Comparison of ENCODE assay signal across 23 cellular contexts in genomic region chr5:92081958-92082712, GRCh38.
DNase-seq lines count a peak whose midpoint lies in the region; ATAC-seq, FAIRE-seq and TF ChIP-seq lines count a peak whose summit lies in the region.
"Had no signal": no experiment of that assay in that cellular context is flagged by ENCODE, and none has a peak within 500 bp of the region (broad histone marks: within the 10 kb centered on the region; RNA-seq: fewer than 3 reads in every experiment).

No MANE protein-coding gene starts in this region.

- CTCF ChIA-PET in Panc1 (lab: Charles Lee) = no interaction called here

- H3K27ac Mint-ChIP-seq in type B pancreatic cell = no peak overlapping the region
- H3K27ac Mint-ChIP-seq: activated CD4-positive, alpha-beta T cell treated with anti-CD3 and anti-CD28 coated beads for 36 hours; CD4-positive, alpha-beta T cell; nephron progenitor cell had no signal

- intact Hi-C loops in Panc1 (cut with micrococcal nuclease; ENCODE audit: unreplicated experiment) (no loop called here), Right ventricle myocardium superior (cut with DNase I) (no loop called here)

- peak; percentile 67 for FAIRE-seq in H54 (lab: Jason Lieb, UNC)

- H3K36me3 ChIP-seq in Panc1 (ENCODE audit: control insufficient read depth, insufficient read depth, low read length) = no peaks in the 10 kb centered on the region
- H3K36me3 ChIP-seq in endocrine pancreas (ENCODE audit: control insufficient read depth, insufficient read depth, low read length) = no peaks in the 10 kb centered on the region
- H3K36me3 ChIP-seq: heart right ventricle, sigmoid colon had no signal

- H3K27ac ChIP-seq in Panc1 (ENCODE audit: low read length) = peak overlapping the region; percentile 58
- H3K27ac ChIP-seq: heart right ventricle, RWPE1, sigmoid colon had no signal

- H3K27me3 ChIP-seq in Panc1 (ENCODE audit: control insufficient read depth, insufficient read depth, low read length) (no peaks in the 10 kb centered on the region), endocrine pancreas (ENCODE audit: control insufficient read depth, insufficient read depth, low read length) (no peaks in the 10 kb centered on the region)
- H3K27me3 ChIP-seq: heart right ventricle, sigmoid colon had no signal

- H3K4me3 ChIP-seq in Panc1 (ENCODE audit: low read depth in 2 of 2, low read length in 2 of 2) = peak overlapping the region; percentile 7 to 38; a peak in 3 of 4 replicates
- H3K4me3 ChIP-seq in endocrine pancreas (ENCODE audit: control insufficient read depth, insufficient read depth, low read length) = peak overlapping the region; percentile 26
- H3K4me3 ChIP-seq: heart right ventricle, sigmoid colon had no signal

- H3K4me3 Mint-ChIP-seq in type B pancreatic cell = peak overlapping the region; percentile 30
- H3K4me3 Mint-ChIP-seq: activated CD4-positive, alpha-beta T cell treated with anti-CD3 and anti-CD28 coated beads for 36 hours; activated T-cell treated with anti-CD3 and anti-CD28 coated beads, Interleukin-2, amount 50 U/mL, for 4 hours; CD4-positive, alpha-beta T cell; nephron progenitor cell had no signal

- in situ Hi-C loops in Panc1 (cut with HindIII; ENCODE audit: low pct_unique_long_range_greater_than_20kb, low sequenced_read_pairs) = no loop called here

- no peaks in the 10 kb centered on the region for H3K27me3 Mint-ChIP-seq in type B pancreatic cell
- H3K27me3 Mint-ChIP-seq: activated CD4-positive, alpha-beta T cell treated with anti-CD3 and anti-CD28 coated beads for 36 hours; CD4-positive, alpha-beta T cell had no signal

- no peak overlapping the region for H3K9ac ChIP-seq in endocrine pancreas (ENCODE audit: control insufficient read depth, insufficient read depth, low read length)

- H3K4me1 ChIP-seq in Panc1 (ENCODE audit: control insufficient read depth, insufficient read depth, low read length) (peaks cover 6% of the 10 kb centered on the region), endocrine pancreas (ENCODE audit: control insufficient read depth, insufficient read depth, low read length) (no peaks in the 10 kb centered on the region)
- H3K4me1 ChIP-seq: heart right ventricle, sigmoid colon had no signal

- H3K36me3 Mint-ChIP-seq in type B pancreatic cell = no peaks in the 10 kb centered on the region

- ATAC-seq in Panc1 (peak; percentile 58; the same call in 1 of the 2 replicates), HG02610 (IDR thresholded peaks at IDR 0.05; ENCODE audit: unreplicated experiment) (no peak), Right ventricle myocardium superior (ENCODE audit: poor library complexity) (no peak), HG03565 (IDR thresholded peaks at IDR 0.05; ENCODE audit: unreplicated experiment) (no peak)
- ATAC-seq: activated CD4-positive, alpha-beta T cell treated with anti-CD3 and anti-CD28 coated beads for 36 hours; activated T-cell treated with anti-CD3 and anti-CD28 coated beads, Interleukin-2, amount 50 U/mL, for 4 hours; heart right ventricle; left ventricle myocardium superior had no signal

- DNase-seq in H54 (ENCODE audit: insufficient read length, low spot score) (no peak), Panc1 (ENCODE audit: low read depth, low spot score) (no peak), type B pancreatic cell (ENCODE audit: extremely low spot score, unreplicated experiment) (no peak), Right ventricle myocardium superior (no peak)
- DNase-seq: activated CD4-positive, alpha-beta T cell treated with anti-CD3 and anti-CD28 coated beads for 36 hours; activated naive CD4-positive, alpha-beta T cell treated with Interleukin-2 at 50 U/mL for 16 hours; activated T-cell treated with anti-CD3 and anti-CD28 coated beads, Interleukin-2, amount 50 U/mL, for 4 hours; amniotic stem cell; caudate nucleus; CD4-positive, alpha-beta T cell; dermis blood vessel endothelial cell; DMS153; GDM1; heart right ventricle; left ventricle myocardium superior; NCI-H1417; NCI-H446 treated with DMSO at 0.1 percent for 48 hours; nephron progenitor cell; sigmoid colon had no signal

- BruUV-seq in Panc1 (replicated peaks; lab: Mats Ljungman, UMichigan) = no TSS peak

- H3K4me1 Mint-ChIP-seq in type B pancreatic cell (ENCODE audit: unreplicated experiment) = peaks cover 6% of the 10 kb centered on the region
- H3K4me1 Mint-ChIP-seq: activated CD4-positive, alpha-beta T cell treated with anti-CD3 and anti-CD28 coated beads for 36 hours; nephron progenitor cell had no signal

- H3K9me3 Mint-ChIP-seq in type B pancreatic cell = peaks cover 5% of the 10 kb centered on the region
- H3K9me3 Mint-ChIP-seq: CD4-positive, alpha-beta T cell; nephron progenitor cell had no signal

- TF ChIP-seq POLR2A in H54 (IDR thresholded peaks at IDR 0.05; ENCODE audit: low read depth, low read length) = no peak

- H3K9me3 ChIP-seq in Panc1 (ENCODE audit: control insufficient read depth, insufficient read depth, low read depth, low read length) = no peaks in the 10 kb centered on the region
- no peaks in the 10 kb centered on the region for H3K9me3 ChIP-seq in endocrine pancreas (ENCODE audit: control insufficient read depth, low read length)
- H3K9me3 ChIP-seq: heart right ventricle, sigmoid colon had no signal

- POLR2A ChIA-PET in Panc1 (lab: Charles Lee) = no interaction called here

- no peak for TF ChIP-seq CTCF in Panc1 (IDR thresholded peaks at IDR 0.05)
- TF ChIP-seq CTCF in type B pancreatic cell (conservative IDR thresholded peaks at IDR 0.05) = no peak
